ENCODE assay signal across 17 cellular contexts in the genomic region with DNA sequence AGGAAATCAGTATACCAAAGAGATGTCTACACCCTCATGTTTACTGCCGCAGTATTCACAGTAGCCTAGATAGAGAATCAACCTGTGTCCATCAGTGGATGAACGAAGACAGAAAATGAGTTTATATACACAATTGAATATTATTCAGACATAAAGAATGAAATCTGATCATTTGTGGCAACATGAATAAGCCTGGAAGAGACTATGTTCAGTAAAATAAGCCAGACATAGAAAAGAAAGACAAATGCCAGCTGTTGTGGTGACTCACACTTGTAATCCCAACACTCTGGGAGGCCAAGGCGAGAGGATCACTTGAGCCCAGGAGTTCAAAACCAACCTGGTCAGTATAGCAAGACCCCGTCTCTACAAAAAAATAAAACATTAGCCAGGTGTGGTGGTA.
"Had no signal": no experiment of that assay in that cellular context is flagged by ENCODE, and none has a peak within 500 bp of the region (broad histone marks: within the 10 kb centered on the region; RNA-seq: fewer than 3 reads in every experiment).

No MANE protein-coding gene starts in this region.

- H3K27me3 ChIP-seq: brain microvascular endothelial cell, sigmoid colon, spleen had no signal

- FAIRE-seq: TTC549 had no signal

- DNase-seq: activated CD4-positive, alpha-beta T cell treated with anti-CD3 and anti-CD28 coated beads, Interleukin-2, amount 50 U/mL, for 4 hours; activated naive CD4-positive, alpha-beta T cell; activated naive CD8-positive, alpha-beta T cell treated with anti-CD3 and anti-CD28 coated beads for 36 hours; anterior cingulate cortex; brain microvascular endothelial cell; cortex of kidney; foreskin melanocyte; glutamatergic neuron; hippocampal formation; islet precursor cell; left colon; lower lobe of right lung; sigmoid colon; spleen; stimulated activated naive CD4-positive, alpha-beta T cell had no signal

- H3K4me1 ChIP-seq: lower lobe of right lung, sigmoid colon, spleen had no signal

- ATAC-seq: esophagus mucosa, left colon, lower lobe of right lung had no signal

- H3K9me3 ChIP-seq: lower lobe of right lung, sigmoid colon, spleen had no signal

- H3K4me3 ChIP-seq: lower lobe of right lung, sigmoid colon, spleen had no signal

- H3K27ac ChIP-seq: brain microvascular endothelial cell, lower lobe of right lung, sigmoid colon, spleen had no signal
